ENCODE assay signal across 23 cellular contexts in genomic region chr12:49052451-49053208, GRCh38. TPM values are rescaled to one million over a fixed set of nuclear protein-coding genes. Genes with fewer than 3 reads are reported as not detected.
"Had no signal": no experiment of that assay in that cellular context is flagged by ENCODE, and none has a peak within 500 bp of the region (broad histone marks: within the 10 kb centered on the region; RNA-seq: fewer than 3 reads in every experiment).

No MANE protein-coding gene starts in this region.

- DNase-seq: activated CD4-positive, alpha-beta T cell treated with anti-CD3 and anti-CD28 coated beads, Interleukin-2, amount 10 ng/mL, durations not matched to agents 24 days and 14 days; activated CD4-positive, CD25-positive, alpha-beta regulatory T cell; activated naive CD4-positive, alpha-beta T cell treated with anti-CD3 and anti-CD28 coated beads, Interleukin-2, amount 50 U/mL, for 16 hours; hippocampal formation; left lung; mesendoderm; occipital lobe; right cardiac atrium; stimulated activated CD4-positive, alpha-beta T cell treated with anti-CD3 and anti-CD28 coated beads, Interleukin-4, amount 100 ng/mL, for 4 hours; stimulated activated CD8-positive, alpha-beta memory T cell treated with anti-CD3 and anti-CD28 coated beads, Interleukin-4, amount 100 ng/mL, for 48 hours; stimulated activated naive CD4-positive, alpha-beta T cell treated with Interleukin-2 at 50 U/mL for 16 hours; substantia nigra had no signal

- H3K27ac Mint-ChIP-seq: activated CD4-positive, alpha-beta T cell treated with anti-CD3 and anti-CD28 coated beads, Interleukin-2, amount 10 ng/mL, durations not matched to agents 24 days and 14 days; nephron had no signal

- H3K27ac ChIP-seq: cardiac muscle cell, dorsolateral prefrontal cortex, esophagus muscularis mucosa, left lung, prostate gland, skin epidermis, tibial nerve, vagina had no signal

- FAIRE-seq: endometrium, keratinocyte had no signal

- H3K9me3 Mint-ChIP-seq: activated CD4-positive, alpha-beta T cell treated with anti-CD3 and anti-CD28 coated beads, Interleukin-2, amount 10 ng/mL, durations not matched to agents 24 days and 14 days; nephron had no signal

- H3K27me3 ChIP-seq: cardiac muscle cell, dorsolateral prefrontal cortex, esophagus muscularis mucosa, left lung, tibial nerve, vagina had no signal

- H3K9me3 ChIP-seq: esophagus muscularis mucosa, left lung, prostate gland, tibial nerve, vagina had no signal

- ATAC-seq: left lung, right cardiac atrium had no signal

- H3K4me3 Mint-ChIP-seq: activated CD4-positive, alpha-beta T cell treated with anti-CD3 and anti-CD28 coated beads, Interleukin-2, amount 10 ng/mL, durations not matched to agents 24 days and 14 days; nephron had no signal

- H3K27me3 Mint-ChIP-seq: activated CD4-positive, alpha-beta T cell treated with anti-CD3 and anti-CD28 coated beads, Interleukin-2, amount 10 ng/mL, durations not matched to agents 24 days and 14 days had no signal

RNA-seq across cellular contexts. Expression of gene DHH, which starts 42.0 kb away (rescaled TPM):
- total RNA-seq: fibroblast of villous mesenchyme had no signal

RNA-seq across cellular contexts. Expression of gene DDN, which starts 53.5 kb away (rescaled TPM):
- total RNA-seq: tibial nerve, vagina had no signal
